In the genomic region with DNA sequence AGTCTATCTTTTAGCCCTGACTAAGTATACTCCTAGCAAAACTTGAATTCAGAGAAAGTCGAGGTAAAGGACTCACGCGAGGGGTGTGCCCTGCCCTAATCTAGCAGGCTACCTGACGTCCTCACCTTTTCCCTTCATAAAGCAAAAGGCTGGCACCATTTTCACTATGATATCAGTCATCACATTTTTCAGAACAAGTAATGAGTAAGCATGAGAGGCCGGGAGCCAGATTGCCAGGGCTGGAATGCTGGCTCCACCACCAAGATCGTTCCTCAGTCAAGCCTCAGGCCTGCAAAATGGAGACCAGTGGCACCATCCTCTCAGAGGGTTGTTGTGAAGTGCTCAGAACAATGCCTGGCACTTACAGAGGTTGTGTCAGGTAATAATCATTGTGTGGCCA, we compare ENCODE assay signal across 24 cellular contexts. TPM values are rescaled to one million over a fixed set of nuclear protein-coding genes. Genes with fewer than 3 reads are reported as not detected.
A peak's percentile ranks its signal among the peaks of the same experiment; 100 is the strongest.
DNase-seq lines count a peak whose midpoint lies in the region; ATAC-seq and TF ChIP-seq lines count a peak whose summit lies in the region.
"Had no signal": no experiment of that assay in that cellular context is flagged by ENCODE, and none has a peak within 500 bp of the region (broad histone marks: within the 10 kb centered on the region; RNA-seq: fewer than 3 reads in every experiment).

No MANE protein-coding gene starts in this region.

- H3K4me1 Mint-ChIP-seq in natural killer cell treated with Interleukin-12 subunit alpha and Interleukin-12 subunit beta and Interleukin-15 and Interleukin-18, amount 100 ng/mL, for 72 hours (ENCODE audit: low read depth in 2 of 2) = no peaks in the 10 kb centered on the region
- H3K4me1 Mint-ChIP-seq: immature natural killer cell had no signal

- no peaks in the 10 kb centered on the region for H3K27me3 Mint-ChIP-seq in natural killer cell treated with Interleukin-12 subunit alpha and Interleukin-12 subunit beta and Interleukin-15 and Interleukin-18, amount 100 ng/mL, for 72 hours
- H3K27me3 Mint-ChIP-seq: activated T-cell treated with anti-CD3 and anti-CD28 coated beads, Interleukin-2, amount 50 U/mL, for 24 hours had no signal

- BruUV-seq in mammary epithelial cell (replicated peaks; lab: Mats Ljungman, UMichigan) = no TSS peak

- H3K9me3 Mint-ChIP-seq in natural killer cell treated with Interleukin-12 subunit alpha and Interleukin-12 subunit beta and Interleukin-15 and Interleukin-18, amount 100 ng/mL, for 72 hours = peaks cover 8% of the 10 kb centered on the region
- H3K9me3 Mint-ChIP-seq: activated CD8-positive, alpha-beta T cell treated with anti-CD3 and anti-CD28 coated beads for 36 hours; activated T-cell treated with anti-CD3 and anti-CD28 coated beads, Interleukin-2, amount 50 U/mL, for 24 hours had no signal

- H4K20me1 ChIP-seq in mammary epithelial cell (ENCODE audit: insufficient read depth, low read length) = no peaks in the 10 kb centered on the region

- H3K79me2 ChIP-seq in mammary epithelial cell (ENCODE audit: insufficient read depth, low read length) = no peaks in the 10 kb centered on the region

- WGBS in mammary epithelial cell (ENCODE audit: low coverage, missing lambda C conversion rate) = 0% methylated on average over 6 of the region's 6 CpGs
- 75% methylated on average over 6 of the region's 6 CpGs for WGBS in right cardiac atrium

- dilution Hi-C loops in mammary epithelial cell (cut with HindIII; ENCODE audit: low sequenced_read_pairs) = no loop called here

- H2AFZ ChIP-seq in mammary epithelial cell (ENCODE audit: low read depth, low read length) = peak overlapping the region; percentile 28

- H3K4me3 ChIP-seq in MG63 (no peak overlapping the region), mammary epithelial cell (replicated peaks in 1 of 3; ENCODE audit: insufficient read depth in 1 of 3, low read depth in 2 of 3, low read length in 3 of 3) (no peak overlapping the region), right cardiac atrium (ENCODE audit: low read length) (no peak overlapping the region)
- H3K4me3 ChIP-seq: lung had no signal

- H3K4me2 ChIP-seq in mammary epithelial cell (ENCODE audit: insufficient read depth, low read depth, low read length) = peak overlapping the region; percentile 31

- H3K4me3 Mint-ChIP-seq in natural killer cell treated with Interleukin-12 subunit alpha and Interleukin-12 subunit beta and Interleukin-15 and Interleukin-18, amount 100 ng/mL, for 72 hours = no peak overlapping the region
- H3K4me3 Mint-ChIP-seq: activated CD8-positive, alpha-beta T cell treated with anti-CD3 and anti-CD28 coated beads for 36 hours; activated T-cell treated with anti-CD3 and anti-CD28 coated beads, Interleukin-2, amount 50 U/mL, for 24 hours; immature natural killer cell had no signal

- H3K27ac Mint-ChIP-seq in natural killer cell treated with Interleukin-12 subunit alpha and Interleukin-12 subunit beta and Interleukin-15 and Interleukin-18, amount 100 ng/mL, for 72 hours = no peak overlapping the region
- H3K27ac Mint-ChIP-seq: activated CD8-positive, alpha-beta T cell treated with anti-CD3 and anti-CD28 coated beads for 36 hours; activated T-cell treated with anti-CD3 and anti-CD28 coated beads, Interleukin-2, amount 50 U/mL, for 24 hours; immature natural killer cell had no signal

- H3K27ac ChIP-seq in mammary epithelial cell (ENCODE audit: insufficient read depth, low read depth, low read length) (no peak overlapping the region), right cardiac atrium (ENCODE audit: low read length) (peak overlapping the region; percentile 6)
- H3K27ac ChIP-seq: C4-2B, neutrophil had no signal

- H3K9ac ChIP-seq in mammary epithelial cell (ENCODE audit: insufficient read depth, low read length) = no peak overlapping the region

- H3K36me3 Mint-ChIP-seq in natural killer cell treated with Interleukin-12 subunit alpha and Interleukin-12 subunit beta and Interleukin-15 and Interleukin-18, amount 100 ng/mL, for 72 hours = no peaks in the 10 kb centered on the region
- H3K36me3 Mint-ChIP-seq: immature natural killer cell had no signal

- no peaks in the 10 kb centered on the region for H3K36me3 ChIP-seq in MG63
- H3K36me3 ChIP-seq in mammary epithelial cell (ENCODE audit: insufficient read depth, low read length) = no peaks in the 10 kb centered on the region
- H3K36me3 ChIP-seq: neutrophil had no signal

- H3K27me3 ChIP-seq in MG63 (no peaks in the 10 kb centered on the region), mammary epithelial cell (ENCODE audit: insufficient read depth, low read length) (no peaks in the 10 kb centered on the region), right cardiac atrium (ENCODE audit: control insufficient read depth, insufficient read depth) (no peaks in the 10 kb centered on the region)
- H3K27me3 ChIP-seq: neutrophil had no signal

- no peaks in the 10 kb centered on the region for H3K9me3 ChIP-seq in MG63
- H3K9me3 ChIP-seq in mammary epithelial cell (replicated peaks; ENCODE audit: insufficient read depth, low read length) = no peaks in the 10 kb centered on the region
- H3K9me3 ChIP-seq in right cardiac atrium (ENCODE audit: control insufficient read depth, low read length) = no peaks in the 10 kb centered on the region
- H3K9me3 ChIP-seq: neutrophil had no signal

- peak; percentile 31 for DNase-seq in A172 (ENCODE audit: low spot score)
- peak; percentile 78 for DNase-seq in MG63
- DNase-seq in mammary epithelial cell = peak; percentile 77
- DNase-seq in right cardiac atrium = no peak
- no peak for DNase-seq in HT-29 (ENCODE audit: low spot score)
- no peak for DNase-seq in natural killer cell treated with Interleukin-12 subunit alpha and Interleukin-12 subunit beta and Interleukin-15 and Interleukin-18, amount 100 ng/mL, for 72 hours (ENCODE audit: low spot score)
- DNase-seq: activated CD8-positive, alpha-beta T cell treated with anti-CD3 and anti-CD28 coated beads for 36 hours; activated naive CD4-positive, alpha-beta T cell; activated T-cell treated with anti-CD3 and anti-CD28 coated beads, Interleukin-2, amount 50 U/mL, for 24 hours; anterior cingulate cortex; cerebellar nuclear complex; head of caudate nucleus; immature natural killer cell; NCI-H1417; NCI-H2171; NCI-H69; stimulated activated CD4-positive, alpha-beta T cell treated with anti-CD3 and anti-CD28 coated beads, Interleukin-12 subunit alpha, Interleukin-12 subunit beta, amount 100 ng/mL, for 4 hours had no signal

- ATAC-seq in right cardiac atrium (peak in 1 of 2 donors; percentile 31), HG03175 (IDR thresholded peaks at IDR 0.05; ENCODE audit: unreplicated experiment) (no peak), GM21576 (IDR thresholded peaks at IDR 0.05; ENCODE audit: unreplicated experiment) (no peak)
- ATAC-seq in natural killer cell treated with Interleukin-12 subunit alpha and Interleukin-12 subunit beta and Interleukin-15 and Interleukin-18, amount 100 ng/mL, for 72 hours = no peak
- ATAC-seq: activated CD8-positive, alpha-beta T cell treated with anti-CD3 and anti-CD28 coated beads for 36 hours had no signal

- H3K4me1 ChIP-seq in mammary epithelial cell (ENCODE audit: insufficient read depth, low read length) = peaks cover 19% of the 10 kb centered on the region
- no peaks in the 10 kb centered on the region for H3K4me1 ChIP-seq in right cardiac atrium (ENCODE audit: control insufficient read depth, insufficient read depth, low read length)

- CTCF ChIA-PET in mammary epithelial cell (lab: Charles Lee; ENCODE audit: low non-redundant PET) = no interaction called here

- TF ChIP-seq CTCF in mammary epithelial cell (conservative IDR thresholded peaks at IDR 0.05 in 1 of 2, IDR thresholded peaks at IDR 0.05 in 1 of 2; ENCODE audit: extremely low read depth in 1 of 2, insufficient read depth in 1 of 2, low read depth in 1 of 2, low read length in 2 of 2) = no peak

- intact Hi-C loops in mammary epithelial cell (cut with micrococcal nuclease) (loop anchor here (2.0 kb wide), 1 partner anchor 54 kb away; no protein-coding TSS in a partner anchor), right cardiac atrium (cut with DNase I) (no loop called here)

- in situ Hi-C loops in mammary epithelial cell (cut with MboI; ENCODE audit: low sequenced_read_pairs in 2 of 2) = no loop called here

RNA-seq across cellular contexts. Expression of a gene that starts 18.7 kb away (rescaled TPM):
- 0.07 and 3.7 TPM in 2 replicates for total RNA-seq in A172 (2014; rRNA removed; shearing (Covaris generic))
- not detected in 2 replicates for total RNA-seq in MG63 (2014; rRNA removed; shearing (Covaris generic); ENCODE audit: low replicate concordance)
- 10 to 100 TPM in 1 of 2 donors, 1 to 10 TPM in 1; 9.3 to 10.5 TPM for total RNA-seq in mammary epithelial cell
- 1.1 TPM for polyA plus RNA-seq in mammary epithelial cell
- polyA minus RNA-seq in mammary epithelial cell = 3.8 TPM
- 10 to 100 TPM in 1 of 4 donors, 1 to 10 TPM in 3; 7.3 to 11.1 (median 7.6) TPM for total RNA-seq in right cardiac atrium
- 3.8 TPM for polyA plus RNA-seq in right cardiac atrium
- total RNA-seq in HT-29 (2014; rRNA removed; shearing (Covaris generic)) = 0.03 TPM in 1 of 2 replicates, not detected in the other
- total RNA-seq in natural killer cell treated with Interleukin-12 subunit alpha and Interleukin-12 subunit beta and Interleukin-15 and Interleukin-18, amount 100 ng/mL, for 72 hours = not detected
- total RNA-seq: activated CD8-positive, alpha-beta T cell treated with anti-CD3 and anti-CD28 coated beads for 36 hours; G401; T-helper 2 cell treated with Interferon-gamma antibody and Interleukin-4, amounts not matched to agents 100 ng/mL and 5 ng/mL, for 36 hours had no signal
- polyA plus RNA-seq: immature natural killer cell had no signal

Comparison
In these comparisons a context has a peak if more than half of its experiments do, and no peak if none do; other contexts are left out.
1. DNase-seq: peak in A172 (single experiment), MG63 (single experiment) and mammary epithelial cell (single experiment); none in right cardiac atrium (0 of 3), HT-29 (single experiment) and natural killer cell treated with Interleukin-12 subunit alpha and Interleukin-12 subunit beta and Interleukin-15 and Interleukin-18, amount 100 ng/mL, for 72 hours (single experiment).